22 cellular contexts compared by ENCODE assay signal in genomic region chr13:98181106-98181815, GRCh38. TPM values are rescaled to one million over a fixed set of nuclear protein-coding genes. Genes with fewer than 3 reads are reported as not detected.
"Had no signal": no experiment of that assay in that cellular context is flagged by ENCODE, and none has a peak within 500 bp of the region (broad histone marks: within the 10 kb centered on the region; RNA-seq: fewer than 3 reads in every experiment).

No MANE protein-coding gene starts in this region.

- H3K9me3 Mint-ChIP-seq: activated naive CD8-positive, alpha-beta T cell treated with anti-CD3 and anti-CD28 coated beads for 36 hours; activated T-cell treated with anti-CD3 and anti-CD28 coated beads, Interleukin-2, amount 50 U/mL, for 72 hours; endodermal cell; T-helper 1 cell treated with Interleukin-12 subunit alpha and Interleukin-12 subunit beta and Interleukin-4 antibody, amounts not matched to agents 30 μg/mL and 1 μg/mL, for 36 hours had no signal

- H3K4me1 ChIP-seq: colonic mucosa, lower lobe of right lung had no signal

- DNase-seq: activated CD4-positive, alpha-beta T cell treated with anti-CD3 and anti-CD28 coated beads, Interleukin-2, amount 50 U/mL, for 1 hour; activated CD4-positive, CD25-positive, alpha-beta regulatory T cell treated with anti-CD3 and anti-CD28 coated beads, Interleukin-2, amount 50 U/mL, for 72 hours; activated naive CD8-positive, alpha-beta T cell treated with anti-CD3 and anti-CD28 coated beads for 36 hours; activated T-cell treated with anti-CD3 and anti-CD28 coated beads, Interleukin-2, amount 50 U/mL, for 72 hours; amniotic stem cell; body of pancreas; caudate nucleus; colonic mucosa; endodermal cell; erythroblast; left colon; lower lobe of right lung; occipital lobe; stimulated activated CD4-positive, alpha-beta T cell treated with anti-CD3 and anti-CD28 coated beads, Interleukin-2, amount 100 ng/mL, for 24 hours; stimulated activated naive CD8-positive, alpha-beta T cell treated with anti-CD3 and anti-CD28 coated beads, Interleukin-15, Interleukin-2, amounts not matched to agents 100 U/mL and 50 U/mL, for 24 hours; substantia nigra; tibial artery had no signal

- H3K36me3 ChIP-seq: colonic mucosa, lower lobe of right lung had no signal

- H3K9me3 ChIP-seq: body of pancreas, colonic mucosa, lower lobe of right lung, tibial artery had no signal

- H3K27ac ChIP-seq: body of pancreas, colonic mucosa, lower lobe of right lung had no signal

- H3K27ac Mint-ChIP-seq: activated naive CD8-positive, alpha-beta T cell treated with anti-CD3 and anti-CD28 coated beads for 36 hours; activated T-cell treated with anti-CD3 and anti-CD28 coated beads, Interleukin-2, amount 50 U/mL, for 72 hours; endodermal cell; T-helper 1 cell treated with Interleukin-12 subunit alpha and Interleukin-12 subunit beta and Interleukin-4 antibody, amounts not matched to agents 30 μg/mL and 1 μg/mL, for 36 hours had no signal

- H3K4me3 ChIP-seq: body of pancreas, colonic mucosa, lower lobe of right lung, tibial artery had no signal

- H3K36me3 Mint-ChIP-seq: activated naive CD8-positive, alpha-beta T cell treated with anti-CD3 and anti-CD28 coated beads for 36 hours had no signal

- ATAC-seq: activated T-cell treated with anti-CD3 and anti-CD28 coated beads, Interleukin-2, amount 50 U/mL, for 72 hours; body of pancreas; left colon; lower lobe of right lung; stimulated activated naive CD8-positive, alpha-beta T cell treated with anti-CD3 and anti-CD28 coated beads, Interleukin-15, Interleukin-2, amounts not matched to agents 100 U/mL and 50 U/mL, for 24 hours had no signal

RNA-seq across cellular contexts. Expression of gene RNF113B, which starts 4.2 kb away (rescaled TPM):
- total RNA-seq: activated CD8-positive, alpha-beta memory T cell treated with anti-CD3 and anti-CD28 coated beads for 36 hours; activated naive CD8-positive, alpha-beta T cell treated with anti-CD3 and anti-CD28 coated beads for 36 hours; activated T-cell treated with anti-CD3 and anti-CD28 coated beads, Interleukin-2, amount 50 U/mL, for 72 hours; body of pancreas; colonic mucosa; endodermal cell; left colon; lower lobe of right lung; myocyte; occipital lobe; posterior vena cava had no signal
- polyA plus RNA-seq: neural cell had no signal
